22 cellular contexts compared by ENCODE assay signal in genomic region chr21:45910548-45911221, GRCh38.
A peak's percentile ranks its signal among the peaks of the same experiment; 100 is the strongest.
DNase-seq lines count a peak whose midpoint lies in the region; ATAC-seq, FAIRE-seq and TF ChIP-seq lines count a peak whose summit lies in the region.
"Had no signal": no experiment of that assay in that cellular context is flagged by ENCODE, and none has a peak within 500 bp of the region (broad histone marks: within the 10 kb centered on the region; RNA-seq: fewer than 3 reads in every experiment).

No MANE protein-coding gene starts in this region.

- H3K4me1 ChIP-seq in K562 (replicated peaks in 1 of 2; ENCODE audit: control insufficient read depth in 2 of 2, insufficient read depth in 2 of 2, low read length in 2 of 2) (peaks cover 0 to 18% of the 10 kb centered on the region in 2 experiments; a peak in 2 of 5 replicates), osteoblast (ENCODE audit: insufficient read depth, low read length) (no peaks in the 10 kb centered on the region)
- H3K4me1 ChIP-seq: A549 had no signal

- H3K36me3 Mint-ChIP-seq in immature natural killer cell = no peaks in the 10 kb centered on the region
- H3K36me3 Mint-ChIP-seq: activated CD4-positive, alpha-beta memory T cell treated with anti-CD3 and anti-CD28 coated beads for 36 hours; T-cell had no signal

- H3K9ac ChIP-seq in K562 (ENCODE audit: insufficient read depth in 1 of 2, low read depth in 2 of 2, low read length in 2 of 2) = no peak overlapping the region; a peak in 1 of 4 replicates
- H3K9ac ChIP-seq: GM23248 had no signal

- H3K27ac Mint-ChIP-seq in immature natural killer cell = no peak overlapping the region
- H3K27ac Mint-ChIP-seq: activated CD4-positive, alpha-beta memory T cell treated with anti-CD3 and anti-CD28 coated beads for 36 hours; activated naive CD8-positive, alpha-beta T cell treated with anti-CD3 and anti-CD28 coated beads, Interleukin-2, amount 50 U/mL, for 24 hours; stimulated activated naive CD8-positive, alpha-beta T cell treated with anti-CD3 and anti-CD28 coated beads, Interleukin-15, Interleukin-2, amounts not matched to agents 100 ng/mL and 50 ng/mL, for 24 hours; T-cell had no signal

- H3K9me3 ChIP-seq in K562 (replicated peaks; ENCODE audit: control insufficient read depth, insufficient read depth, low read depth, low read length) (no peaks in the 10 kb centered on the region), osteoblast (ENCODE audit: low read depth, low read length) (no peaks in the 10 kb centered on the region)
- H3K9me3 ChIP-seq: A549, left ventricle myocardium inferior had no signal

- H3K27ac ChIP-seq in K562 (ENCODE audit: extremely low read depth, low read depth, low read length) (no peak overlapping the region), osteoblast (ENCODE audit: low read depth, low read length) (no peak overlapping the region)
- H3K27ac ChIP-seq: A549, GM23248, left ventricle myocardium inferior, WERI-Rb-1 had no signal

- H3K27me3 ChIP-seq in K562 (ENCODE audit: control insufficient read depth in 2 of 2, insufficient read depth in 2 of 2, low read length in 2 of 2) (peaks cover 54 to 78% of the 10 kb centered on the region in 2 experiments), osteoblast (ENCODE audit: insufficient read depth, low read length) (peaks cover 4% of the 10 kb centered on the region)

- no peak for FAIRE-seq in K562 (lab: Jason Lieb, UNC)
- FAIRE-seq: A549, GM12878 had no signal

- BruUV-seq in K562 (replicated peaks; lab: Mats Ljungman, UMichigan) = no TSS peak

- ATAC-seq in K562 = no peak
- ATAC-seq: A549; activated naive CD8-positive, alpha-beta T cell treated with anti-CD3 and anti-CD28 coated beads, Interleukin-2, amount 50 U/mL, for 24 hours; GM12878; T-cell had no signal

- WGBS in K562 (ENCODE audit: insufficient coverage, low coverage, missing lambda C conversion rate) = 18% methylated on average over 28 of the region's 28 CpGs

- H3K36me3 ChIP-seq in K562 (ENCODE audit: control insufficient read depth, insufficient read depth, low read length) (no peaks in the 10 kb centered on the region), osteoblast (ENCODE audit: insufficient read depth, low read length) (no peaks in the 10 kb centered on the region)
- H3K36me3 ChIP-seq: left ventricle myocardium inferior, WERI-Rb-1 had no signal

- no peak overlapping the region for H2AFZ ChIP-seq in K562 (ENCODE audit: low read depth, low read length)
- no peak overlapping the region for H2AFZ ChIP-seq in osteoblast (ENCODE audit: low read length)
- H2AFZ ChIP-seq: GM23248 had no signal

- no peak overlapping the region for H3K4me2 ChIP-seq in K562 (ENCODE audit: insufficient read depth, low read length)
- no peak overlapping the region for H3K4me2 ChIP-seq in osteoblast (ENCODE audit: insufficient read depth, low read length)
- H3K4me2 ChIP-seq: A549 had no signal

- peaks cover 0 to 3% (median 0%) of the 10 kb centered on the region in 3 donors for H3K27me3 Mint-ChIP-seq in immature natural killer cell (ENCODE audit: low read depth in 3 of 3)
- H3K27me3 Mint-ChIP-seq: activated CD4-positive, alpha-beta memory T cell treated with anti-CD3 and anti-CD28 coated beads for 36 hours; activated naive CD8-positive, alpha-beta T cell treated with anti-CD3 and anti-CD28 coated beads, Interleukin-2, amount 50 U/mL, for 24 hours; stimulated activated naive CD8-positive, alpha-beta T cell treated with anti-CD3 and anti-CD28 coated beads, Interleukin-15, Interleukin-2, amounts not matched to agents 100 ng/mL and 50 ng/mL, for 24 hours had no signal

- CTCF ChIA-PET in K562 (lab: Yijun Ruan, JAX; ENCODE audit: low intra/inter-chr PET ratio) = no interaction called here

- intact Hi-C loops in K562 (cut with micrococcal nuclease) = no loop called here

- H3K9me3 Mint-ChIP-seq in immature natural killer cell = no peaks in the 10 kb centered on the region
- H3K9me3 Mint-ChIP-seq: activated CD4-positive, alpha-beta memory T cell treated with anti-CD3 and anti-CD28 coated beads for 36 hours; activated naive CD8-positive, alpha-beta T cell treated with anti-CD3 and anti-CD28 coated beads, Interleukin-2, amount 50 U/mL, for 24 hours; stimulated activated naive CD8-positive, alpha-beta T cell treated with anti-CD3 and anti-CD28 coated beads, Interleukin-15, Interleukin-2, amounts not matched to agents 100 ng/mL and 50 ng/mL, for 24 hours; T-cell had no signal

- no peak for TF ChIP-seq POLR2A in K562 (conservative IDR thresholded peaks at IDR 0.05)

- in situ Hi-C loops in K562 (cut with MboI) = no loop called here

- peak; percentile 13 for DNase-seq in NCI-H2171 treated with DMSO at 0.1 percent for 48 hours (lab: John Stamatoyannopoulos, UW)
- DNase-seq in NCI-H2171 (lab: John Stamatoyannopoulos, UW) = no peak
- peak; percentile 56 for DNase-seq in NCI-H1092 treated with DMSO at 0.1 percent for 48 hours (lab: John Stamatoyannopoulos, UW)
- DNase-seq in K562 (ENCODE audit: extremely low read depth in 1 of 4, low spot score in 3 of 4) = no peak
- peak; percentile 88 for DNase-seq in osteoblast (ENCODE audit: insufficient read length, low spot score, missing footprints)
- DNase-seq in GM03348 (ENCODE audit: low spot score) = no peak
- no peak for DNase-seq in immature natural killer cell
- no peak for DNase-seq in H4 (ENCODE audit: low spot score)
- DNase-seq: activated CD4-positive, alpha-beta memory T cell treated with anti-CD3 and anti-CD28 coated beads for 36 hours; activated naive CD8-positive, alpha-beta T cell treated with anti-CD3 and anti-CD28 coated beads, Interleukin-2, amount 50 U/mL, for 24 hours; activated T-cell treated with anti-CD3 and anti-CD28 coated beads, Interleukin-2, amount 50 U/mL, for 48 hours; central memory CD4-positive, alpha-beta T cell; GM23248; Kasumi-1; left ventricle myocardium inferior; NCI-H187; NCI-H526; T-cell; WERI-Rb-1 had no signal

- H3K4me3 ChIP-seq in K562 (no peak overlapping the region), osteoblast (ENCODE audit: insufficient read depth, low read length) (no peak overlapping the region)
- H3K4me3 ChIP-seq: A549, GM12878, GM23248, left ventricle myocardium inferior had no signal

- TF ChIP-seq EP300 in K562 (IDR thresholded peaks at IDR 0.05; ENCODE audit: low read length) = no peak

- no peaks in the 10 kb centered on the region for H3K9me1 ChIP-seq in K562 (ENCODE audit: control insufficient read depth, insufficient read depth, low read length)

- peaks cover 5% of the 10 kb centered on the region; the same call in 1 of the 2 replicates for H4K20me1 ChIP-seq in K562 (replicated peaks; ENCODE audit: control insufficient read depth, insufficient read depth, low read length)
- no peaks in the 10 kb centered on the region for H4K20me1 ChIP-seq in osteoblast (ENCODE audit: insufficient read depth, low read length)

- TF ChIP-seq CTCF in K562 (IDR thresholded peaks at IDR 0.05 in 2 of 3, conservative IDR thresholded peaks at IDR 0.05 in 1 of 3; ENCODE audit: insufficient read depth in 2 of 3, low read depth in 1 of 3, low read length in 3 of 3) (no peak), osteoblast (IDR thresholded peaks at IDR 0.05; ENCODE audit: extremely low read depth, low read depth, low read length) (no peak)

- POLR2A ChIA-PET in K562 (lab: Yijun Ruan, JAX) = no interaction called here

- H3K4me1 Mint-ChIP-seq in immature natural killer cell = no peaks in the 10 kb centered on the region
- H3K4me1 Mint-ChIP-seq: activated naive CD8-positive, alpha-beta T cell treated with anti-CD3 and anti-CD28 coated beads, Interleukin-2, amount 50 U/mL, for 24 hours had no signal

- no peak overlapping the region for H3K4me3 Mint-ChIP-seq in immature natural killer cell
- H3K4me3 Mint-ChIP-seq: activated CD4-positive, alpha-beta memory T cell treated with anti-CD3 and anti-CD28 coated beads for 36 hours; activated naive CD8-positive, alpha-beta T cell treated with anti-CD3 and anti-CD28 coated beads, Interleukin-2, amount 50 U/mL, for 24 hours; stimulated activated naive CD8-positive, alpha-beta T cell treated with anti-CD3 and anti-CD28 coated beads, Interleukin-15, Interleukin-2, amounts not matched to agents 100 ng/mL and 50 ng/mL, for 24 hours; T-cell had no signal

- H3K79me2 ChIP-seq in K562 (ENCODE audit: control insufficient read depth, insufficient read depth, low read length) = no peaks in the 10 kb centered on the region
- H3K79me2 ChIP-seq in osteoblast (ENCODE audit: insufficient read depth, low read length) = no peaks in the 10 kb centered on the region

- TF ChIP-seq RAD21 in K562 (CRISPR knock-in tag; conservative IDR thresholded peaks at IDR 0.05 in 1 of 2, IDR thresholded peaks at IDR 0.05 in 1 of 2) = no peak

TF ChIP-seq in K562, 482 proteins besides CTCF, POLR2A, EP300 and RAD21:
- TF ChIP-seq PHF21A (IDR thresholded peaks at IDR 0.05; ENCODE audit: borderline replicate concordance, low read depth) (no peak), NFIX (CRISPR knock-in tag; IDR thresholded peaks at IDR 0.05; ENCODE audit: low read depth) (peak; percentile 58), NFIC (IDR thresholded peaks at IDR 0.05) (peak; percentile 92), MLX (CRISPR knock-in tag; conservative IDR thresholded peaks at IDR 0.05) (no peak), NFYB (IDR thresholded peaks at IDR 0.05; ENCODE audit: extremely low read depth, insufficient read length) (no peak)
- TF ChIP-seq, protein P1, sequence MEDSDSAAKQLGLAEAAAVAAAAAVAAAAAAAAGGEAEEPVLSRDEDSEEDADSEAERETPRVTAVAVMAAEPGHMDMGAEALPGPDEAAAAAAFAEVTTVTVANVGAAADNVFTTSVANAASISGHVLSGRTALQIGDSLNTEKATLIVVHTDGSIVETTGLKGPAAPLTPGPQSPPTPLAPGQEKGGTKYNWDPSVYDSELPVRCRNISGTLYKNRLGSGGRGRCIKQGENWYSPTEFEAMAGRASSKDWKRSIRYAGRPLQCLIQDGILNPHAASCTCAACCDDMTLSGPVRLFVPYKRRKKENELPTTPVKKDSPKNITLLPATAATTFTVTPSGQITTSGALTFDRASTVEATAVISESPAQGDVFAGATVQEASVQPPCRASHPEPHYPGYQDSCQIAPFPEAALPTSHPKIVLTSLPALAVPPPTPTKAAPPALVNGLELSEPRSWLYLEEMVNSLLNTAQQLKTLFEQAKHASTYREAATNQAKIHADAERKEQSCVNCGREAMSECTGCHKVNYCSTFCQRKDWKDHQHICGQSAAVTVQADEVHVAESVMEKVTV (CRISPR knock-in tag; IDR thresholded peaks at IDR 0.05) = no peak
TF ChIP-seq in K562: peak in this region for 2.

Comparison
In these comparisons a context has a peak if more than half of its experiments do, and no peak if none do; other contexts are left out.
1. DNase-seq: peak in NCI-H2171 treated with DMSO at 0.1 percent for 48 hours (single experiment), NCI-H1092 treated with DMSO at 0.1 percent for 48 hours (single experiment) and osteoblast (single experiment); none in NCI-H2171 (single experiment), K562 (0 of 4), GM03348 (single experiment), immature natural killer cell (0 of 3) and H4 (single experiment).